Comparison of ENCODE assay signal across 8 cellular contexts in the genomic region with DNA sequence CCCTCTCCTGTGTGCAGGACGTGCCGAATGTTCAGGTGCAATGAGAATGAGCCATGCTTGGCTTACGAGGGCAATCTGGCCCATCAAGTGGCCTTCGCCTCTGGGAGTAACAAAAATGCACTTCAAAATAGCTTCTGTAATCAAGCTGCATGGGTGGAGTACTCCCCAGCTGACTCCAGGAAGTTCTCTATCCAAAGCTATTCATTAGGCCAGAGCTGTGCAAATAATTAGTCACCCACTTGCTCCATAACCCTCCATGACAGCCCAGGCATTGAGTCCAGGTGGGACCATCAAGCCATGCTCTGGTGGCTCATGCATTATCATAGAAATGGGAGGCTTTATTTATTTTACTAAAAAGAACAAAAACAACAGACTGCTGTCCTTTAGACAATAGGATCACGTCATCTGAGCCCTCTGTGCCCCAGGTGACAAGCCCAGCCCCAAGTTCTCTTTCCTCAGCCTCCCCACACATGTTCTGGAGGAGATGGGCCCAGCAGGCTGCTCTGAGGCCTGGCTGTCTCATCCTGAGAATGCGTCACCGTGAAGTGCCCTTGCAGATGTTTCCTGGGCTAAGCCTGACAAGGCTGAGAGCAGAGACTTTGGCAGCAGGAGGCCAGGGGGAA.
DNase-seq lines count a peak whose midpoint lies in the region; ATAC-seq, FAIRE-seq and TF ChIP-seq lines count a peak whose summit lies in the region.

No MANE protein-coding gene starts in this region.

- H4K8ac ChIP-seq in neuronal stem cell (ENCODE audit: low read depth, low read length), result no peak overlapping the region

- H2AK5ac ChIP-seq in neuronal stem cell (ENCODE audit: low read depth, low read length), result no peak overlapping the region

- no peaks in the 10 kb centered on the region for H3K79me1 ChIP-seq in neuronal stem cell (ENCODE audit: low read depth, low read length)

- no peaks in the 10 kb centered on the region for H3K9me3 Mint-ChIP-seq in T-helper 2 cell treated with Interferon-gamma antibody and Interleukin-4, amounts not matched to agents 5 μg/mL and 100 μg/mL, for 36 hours

- no peak overlapping the region for H2BK5ac ChIP-seq in neuronal stem cell (ENCODE audit: low read length)

- H2AFZ ChIP-seq in neuronal stem cell (ENCODE audit: low read length), result peak overlapping the region; percentile 77

- H3K4me1 ChIP-seq in neuronal stem cell (ENCODE audit: control insufficient read depth in 2 of 2, insufficient read depth in 1 of 2, low read depth in 1 of 2, low read length in 2 of 2), result peaks cover 2 to 22% of the 10 kb centered on the region in 2 donors
- no peaks in the 10 kb centered on the region for H3K4me1 ChIP-seq in A673 (ENCODE audit: insufficient read depth, low read length, poor library complexity, severe bottlenecking)
- H3K4me1 ChIP-seq in kidney (ENCODE audit: control insufficient read depth in 1 of 2, insufficient read depth in 1 of 2, low read depth in 1 of 2, low read length in 2 of 2), result peaks cover 0 to 6% of the 10 kb centered on the region in 2 donors

- H3K9ac ChIP-seq in neuronal stem cell (ENCODE audit: low read depth, low read length, poor library complexity) (no peak overlapping the region), kidney (ENCODE audit: low read length in 2 of 2) (no peak overlapping the region)

- H2BK15ac ChIP-seq in neuronal stem cell (ENCODE audit: low read length), result no peak overlapping the region

- H3K4me2 ChIP-seq in neuronal stem cell (ENCODE audit: insufficient read depth, low read length, poor library complexity, severe bottlenecking), result no peak overlapping the region

- no peak overlapping the region for H3K4me3 ChIP-seq in neuronal stem cell (ENCODE audit: low read length in 2 of 2)
- H3K4me3 ChIP-seq in A673 (ENCODE audit: low read depth, low read length, poor library complexity, severe bottlenecking), result no peak overlapping the region
- no peak overlapping the region for H3K4me3 ChIP-seq in kidney (ENCODE audit: low read length in 2 of 2)

- no peak for FAIRE-seq in kidney (lab: Jason Lieb, UNC)

- H4K91ac ChIP-seq in neuronal stem cell (ENCODE audit: low read depth, low read length, poor library complexity), result no peak overlapping the region

- no peaks in the 10 kb centered on the region for H3K27me3 ChIP-seq in neuronal stem cell (ENCODE audit: control insufficient read depth in 3 of 3, insufficient read depth in 3 of 3, low read depth in 1 of 3, low read length in 3 of 3)
- H3K27me3 ChIP-seq in A673 (replicated peaks; ENCODE audit: insufficient read depth, low read depth, low read length, poor library complexity), result peaks cover 10% of the 10 kb centered on the region

- DNase-seq in COR-L47 (lab: John Stamatoyannopoulos, UW) (peak; percentile 82), HT1080 (ENCODE audit: low read depth) (peak; percentile 95), neuronal stem cell (ENCODE audit: low spot score) (no peak), A673 (ENCODE audit: low spot score) (no peak), kidney (no peak)
- DNase-seq in T-helper 2 cell treated with Interferon-gamma antibody and Interleukin-4, amounts not matched to agents 5 μg/mL and 100 μg/mL, for 36 hours (ENCODE audit: low spot score), result peak; percentile 84
- DNase-seq in effector CD4-positive, alpha-beta T cell, result peak; percentile 65

- peak; percentile 90 for ATAC-seq in GM21381 (IDR thresholded peaks at IDR 0.05; ENCODE audit: unreplicated experiment)

- no TSS peak for BruUV-seq in A673 (replicated peaks; lab: Mats Ljungman, UMichigan)

- no peak overlapping the region for H3K18ac ChIP-seq in neuronal stem cell (ENCODE audit: low read length)

- H3K4ac ChIP-seq in neuronal stem cell (ENCODE audit: low read length), result no peak overlapping the region

- WGBS in neuronal stem cell (ENCODE audit: extremely low coverage in 2 of 2, insufficient read length in 2 of 2, insufficient replicate concordance in 1 of 2), 2 donors, result no CpG with 5 or more reads among the region's 7 CpGs

- CTCF ChIA-PET in A673 (lab: Charles Lee), result no interaction called here

- no peak overlapping the region for H3K23ac ChIP-seq in neuronal stem cell (ENCODE audit: low read depth, low read length, poor library complexity)

- H3K36me3 ChIP-seq in neuronal stem cell (replicated peaks in 1 of 2; ENCODE audit: control insufficient read depth in 2 of 2, insufficient read depth in 2 of 2, low read length in 2 of 2), result no peaks in the 10 kb centered on the region
- H3K36me3 ChIP-seq in A673 (ENCODE audit: insufficient read depth, low read length, poor library complexity, severe bottlenecking), result no peaks in the 10 kb centered on the region
- H3K36me3 ChIP-seq in kidney (ENCODE audit: control insufficient read depth in 1 of 2, insufficient read depth in 2 of 2, low read length in 2 of 2), result no peaks in the 10 kb centered on the region

- peak overlapping the region; percentile 92 for H3K27ac Mint-ChIP-seq in T-helper 2 cell treated with Interferon-gamma antibody and Interleukin-4, amounts not matched to agents 5 μg/mL and 100 μg/mL, for 36 hours

- peak overlapping the region; percentile 81 for H3K4me3 Mint-ChIP-seq in T-helper 2 cell treated with Interferon-gamma antibody and Interleukin-4, amounts not matched to agents 5 μg/mL and 100 μg/mL, for 36 hours

- H2BK120ac ChIP-seq in neuronal stem cell (ENCODE audit: low read depth, low read length), result no peak overlapping the region

- no peak overlapping the region for H2BK12ac ChIP-seq in neuronal stem cell (ENCODE audit: low read length)

- no peak for TF ChIP-seq CTCF in A673 (conservative IDR thresholded peaks at IDR 0.05; ENCODE audit: low read depth, low read length)
- TF ChIP-seq CTCF in kidney (IDR thresholded peaks at IDR 0.05; ENCODE audit: borderline replicate concordance, extremely low read depth, insufficient read depth), result no peak

- intact Hi-C loops in A673 (cut with micrococcal nuclease; ENCODE audit: unreplicated experiment) (no loop called here), kidney (cut with DNase I) (no loop called here)

- POLR2A ChIA-PET in A673 (lab: Charles Lee; ENCODE audit: low non-redundant PET), result no interaction called here

- no peak overlapping the region for H3K14ac ChIP-seq in neuronal stem cell (ENCODE audit: low read length)

- no peak overlapping the region for H3K27ac ChIP-seq in neuronal stem cell (replicated peaks; ENCODE audit: low read length)
- no peak overlapping the region for H3K27ac ChIP-seq in A673 (ENCODE audit: low read depth, low read length, poor library complexity, severe bottlenecking)
- H3K27ac ChIP-seq in kidney (ENCODE audit: low read depth in 2 of 2, low read length in 2 of 2), result no peak overlapping the region

- no peaks in the 10 kb centered on the region for H3K27me3 Mint-ChIP-seq in T-helper 2 cell treated with Interferon-gamma antibody and Interleukin-4, amounts not matched to agents 5 μg/mL and 100 μg/mL, for 36 hours (ENCODE audit: low read depth)

- peaks cover 74% of the 10 kb centered on the region for H3K4me1 Mint-ChIP-seq in T-helper 2 cell treated with Interferon-gamma antibody and Interleukin-4, amounts not matched to agents 5 μg/mL and 100 μg/mL, for 36 hours (ENCODE audit: low read depth)

- H3K9me3 ChIP-seq in neuronal stem cell (replicated peaks in 1 of 2; ENCODE audit: control insufficient read depth in 2 of 2, insufficient read depth in 1 of 2, low read depth in 1 of 2, low read length in 2 of 2), result no peaks in the 10 kb centered on the region
- H3K9me3 ChIP-seq in A673 (ENCODE audit: low read depth, low read length, poor library complexity, severe bottlenecking), result no peaks in the 10 kb centered on the region
- H3K9me3 ChIP-seq in kidney (ENCODE audit: control insufficient read depth in 1 of 2, low read length in 2 of 2), result no peaks in the 10 kb centered on the region

- peaks cover 3% of the 10 kb centered on the region for H3K36me3 Mint-ChIP-seq in T-helper 2 cell treated with Interferon-gamma antibody and Interleukin-4, amounts not matched to agents 5 μg/mL and 100 μg/mL, for 36 hours (ENCODE audit: low read depth)

Comparison
In these comparisons a context has a peak if more than half of its experiments do, and no peak if none do; other contexts are left out.
1. DNase-seq: peak in COR-L47 (single experiment), HT1080 (single experiment), T-helper 2 cell treated with Interferon-gamma antibody and Interleukin-4, amounts not matched to agents 5 μg/mL and 100 μg/mL, for 36 hours (single experiment) and effector CD4-positive, alpha-beta T cell (single experiment); none in neuronal stem cell (single experiment), A673 (single experiment) and kidney (single experiment).